28 cellular contexts compared by ENCODE assay signal in the genomic region with DNA sequence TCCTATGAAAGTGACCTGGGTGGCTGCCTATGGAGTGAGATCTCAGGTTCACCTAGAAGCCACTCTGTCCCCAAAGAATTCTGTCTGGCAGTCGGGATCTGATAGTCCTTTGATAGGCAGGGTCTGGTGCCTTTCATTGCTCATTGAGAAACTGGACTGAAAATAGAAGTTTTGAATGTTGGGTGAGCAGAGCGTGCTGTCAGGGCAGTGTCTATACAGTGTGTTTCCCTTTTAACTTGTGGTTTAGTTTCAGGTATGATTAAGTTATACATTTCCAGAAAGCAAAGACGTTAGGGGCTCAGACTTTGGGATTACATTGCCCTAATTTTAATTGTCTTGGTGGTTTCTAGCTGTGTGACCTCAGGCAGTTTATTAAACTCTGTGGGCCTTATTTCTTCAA.
A peak's percentile ranks its signal among the peaks of the same experiment; 100 is the strongest.
DNase-seq lines count a peak whose midpoint lies in the region; ATAC-seq and TF ChIP-seq lines count a peak whose summit lies in the region.
"Had no signal": no experiment of that assay in that cellular context is flagged by ENCODE, and none has a peak within 500 bp of the region (broad histone marks: within the 10 kb centered on the region; RNA-seq: fewer than 3 reads in every experiment).

No MANE protein-coding gene starts in this region.

- peaks cover 0 to 3% (median 0%) of the 10 kb centered on the region in 7 donors for H3K27me3 ChIP-seq in spleen (replicated peaks in 1 of 7)
- H3K27me3 ChIP-seq: neutrophil, right atrium auricular region, transverse colon had no signal

- no peaks in the 10 kb centered on the region for H3K4me1 ChIP-seq in spleen
- H3K4me1 ChIP-seq: gastroesophageal sphincter, right atrium auricular region, transverse colon had no signal

- no peaks in the 10 kb centered on the region for H3K4me1 Mint-ChIP-seq in glutamatergic neuron (ENCODE audit: low read depth, unreplicated experiment)
- H3K4me1 Mint-ChIP-seq: activated CD4-positive, alpha-beta T cell treated with anti-CD3 and anti-CD28 coated beads, Interleukin-2, amount 10 ng/mL, durations not matched to agents 7 days and 5 days; stimulated activated naive B cell treated with anti-CD40 and anti-IgM and Interleukin-4, amounts not matched to agents 10 μg/mL and 1 μg/mL and 100 μg/mL, for 72 hours; T-cell had no signal

- no peak for TF ChIP-seq POLR2A in spleen (IDR thresholded peaks at IDR 0.05)

- no peak overlapping the region for H3K4me3 Mint-ChIP-seq in glutamatergic neuron (ENCODE audit: unreplicated experiment)
- H3K4me3 Mint-ChIP-seq: activated CD4-positive, alpha-beta T cell treated with anti-CD3 and anti-CD28 coated beads, Interleukin-2, amount 10 ng/mL, durations not matched to agents 7 days and 5 days; stimulated activated naive B cell treated with anti-CD40 and anti-IgM and Interleukin-4, amounts not matched to agents 10 μg/mL and 1 μg/mL and 100 μg/mL, for 72 hours; T-cell had no signal

- no peaks in the 10 kb centered on the region for H3K27me3 Mint-ChIP-seq in glutamatergic neuron (ENCODE audit: unreplicated experiment)

- TF ChIP-seq CTCF in glutamatergic neuron (IDR thresholded peaks at IDR 0.05; ENCODE audit: partially characterized antibody, unreplicated experiment), result no peak
- no peak for TF ChIP-seq CTCF in spleen (IDR thresholded peaks at IDR 0.05 in 8 of 11, conservative IDR thresholded peaks at IDR 0.05 in 3 of 11)

- intact Hi-C loops in spleen (cut with DNase I; ENCODE audit: low total_unique reads), result no loop called here

- DNase-seq in NCI-H1930 (lab: John Stamatoyannopoulos, UW) (no peak), nucleus accumbens (lab: John Stamatoyannopoulos, UW) (no peak), glutamatergic neuron (no peak), spleen (no peak)
- DNase-seq: activated CD4-positive, alpha-beta T cell treated with anti-CD3 and anti-CD28 coated beads, Interleukin-2, amount 10 ng/mL, durations not matched to agents 7 days and 5 days; activated T-cell treated with anti-CD3 and anti-CD28 coated beads for 4 hours; amygdala; central memory CD4-positive, alpha-beta T cell; DMS153; erythroblast; GF-D8; GOT3; KG1; left ventricle myocardium superior; NCI-H1048; NCI-H2107; NCI-H526 treated with DMSO at 0.1 percent for 48 hours; SHP77; stimulated activated naive B cell treated with anti-CD40 and anti-IgM and Interleukin-4, amounts not matched to agents 10 μg/mL and 1 μg/mL and 100 μg/mL, for 72 hours; T-cell; transverse colon had no signal

- H3K36me3 Mint-ChIP-seq in glutamatergic neuron (ENCODE audit: unreplicated experiment), result no peaks in the 10 kb centered on the region
- H3K36me3 Mint-ChIP-seq: stimulated activated naive B cell treated with anti-CD40 and anti-IgM and Interleukin-4, amounts not matched to agents 10 μg/mL and 1 μg/mL and 100 μg/mL, for 72 hours; T-cell had no signal

- H3K9me3 ChIP-seq in spleen, result no peaks in the 10 kb centered on the region
- H3K9me3 ChIP-seq: gastroesophageal sphincter, neutrophil, right atrium auricular region, transverse colon had no signal

- no peak overlapping the region for H3K4me3 ChIP-seq in spleen
- H3K4me3 ChIP-seq: gastroesophageal sphincter, right atrium auricular region, transverse colon had no signal

- ATAC-seq in GM18873 (IDR thresholded peaks at IDR 0.05; ENCODE audit: low FRiP score, unreplicated experiment) (peak; percentile 58), GM21619 (IDR thresholded peaks at IDR 0.05; ENCODE audit: unreplicated experiment) (peak; percentile 81), HG02981 (IDR thresholded peaks at IDR 0.05; ENCODE audit: unreplicated experiment) (peak; percentile 66), HG03571 (IDR thresholded peaks at IDR 0.05; ENCODE audit: unreplicated experiment) (peak; percentile 82)
- ATAC-seq: gastroesophageal sphincter; left ventricle myocardium superior; stimulated activated naive B cell treated with anti-CD40 and anti-IgM and Interleukin-4, amounts not matched to agents 10 μg/mL and 1 μg/mL and 100 μg/mL, for 72 hours; T-cell had no signal

- H3K27ac ChIP-seq in spleen, result no peak overlapping the region
- H3K27ac ChIP-seq: gastroesophageal sphincter, neutrophil, right atrium auricular region, transverse colon had no signal

- no peaks in the 10 kb centered on the region for H3K9me3 Mint-ChIP-seq in glutamatergic neuron (ENCODE audit: unreplicated experiment)
- H3K9me3 Mint-ChIP-seq: activated CD4-positive, alpha-beta T cell treated with anti-CD3 and anti-CD28 coated beads, Interleukin-2, amount 10 ng/mL, durations not matched to agents 7 days and 5 days had no signal

- WGBS in spleen, 5 donors, result 55 to 64% (median 63%) methylated on average over 3 of the region's 3 CpGs

- no peak overlapping the region for H3K27ac Mint-ChIP-seq in glutamatergic neuron (ENCODE audit: unreplicated experiment)
- H3K27ac Mint-ChIP-seq: activated CD4-positive, alpha-beta T cell treated with anti-CD3 and anti-CD28 coated beads, Interleukin-2, amount 10 ng/mL, durations not matched to agents 7 days and 5 days; stimulated activated naive B cell treated with anti-CD40 and anti-IgM and Interleukin-4, amounts not matched to agents 10 μg/mL and 1 μg/mL and 100 μg/mL, for 72 hours; T-cell had no signal

- H3K36me3 ChIP-seq in spleen, result no peaks in the 10 kb centered on the region
- H3K36me3 ChIP-seq: gastroesophageal sphincter, neutrophil, right atrium auricular region, transverse colon had no signal
